In genomic region chr17:76700290-76700626, GRCh38 we compare ENCODE assay signal across 11 cellular contexts. TPM values are rescaled to one million over a fixed set of nuclear protein-coding genes. Genes with fewer than 3 reads are reported as not detected.
DNase-seq lines count a peak whose midpoint lies in the region; ATAC-seq and TF ChIP-seq lines count a peak whose summit lies in the region.
"Had no signal": no experiment of that assay in that cellular context is flagged by ENCODE, and none has a peak within 500 bp of the region (broad histone marks: within the 10 kb centered on the region; RNA-seq: fewer than 3 reads in every experiment).

No MANE protein-coding gene starts in this region.

- H3K4me1 ChIP-seq in fibroblast of lung (ENCODE audit: control insufficient read depth, extremely low read depth, insufficient read depth, low read length) = peaks cover 29% of the 10 kb centered on the region
- peaks cover 43% of the 10 kb centered on the region for H3K4me1 ChIP-seq in neural progenitor cell
- peaks cover 5% of the 10 kb centered on the region for H3K4me1 ChIP-seq in CD4-positive, alpha-beta memory T cell (ENCODE audit: insufficient read depth, low read length)

- peaks cover 22% of the 10 kb centered on the region for H3K4me1 Mint-ChIP-seq in stimulated activated naive CD8-positive, alpha-beta T cell treated with anti-CD3 and anti-CD28 coated beads, Interleukin-15, amount 100 ng/mL, for 72 hours
- H3K4me1 Mint-ChIP-seq in neural progenitor cell = peaks cover 74% of the 10 kb centered on the region
- H3K4me1 Mint-ChIP-seq in CD4-positive, alpha-beta memory T cell = peaks cover 0 to 34% (median 2%) of the 10 kb centered on the region in 4 donors

- H2AFZ ChIP-seq in fibroblast of lung (ENCODE audit: low read length) = no peak overlapping the region
- no peak overlapping the region for H2AFZ ChIP-seq in neural progenitor cell (replicated peaks)

- H3K27ac ChIP-seq in fibroblast of lung (ENCODE audit: insufficient read depth, low read length) = peak overlapping the region; percentile 83
- H3K27ac ChIP-seq in neural progenitor cell = no peak overlapping the region
- H3K27ac ChIP-seq in CD4-positive, alpha-beta memory T cell (ENCODE audit: low read depth, low read length) = no peak overlapping the region
- H3K27ac ChIP-seq: KMS-11 had no signal

- no peaks in the 10 kb centered on the region for H3K9me3 Mint-ChIP-seq in stimulated activated naive CD8-positive, alpha-beta T cell treated with anti-CD3 and anti-CD28 coated beads, Interleukin-15, amount 100 ng/mL, for 72 hours
- H3K9me3 Mint-ChIP-seq in neural progenitor cell = no peaks in the 10 kb centered on the region
- peaks cover 0 to 2% (median 0%) of the 10 kb centered on the region in 8 donors for H3K9me3 Mint-ChIP-seq in CD4-positive, alpha-beta memory T cell
- H3K9me3 Mint-ChIP-seq: dendritic cell treated with granulocyte-macrophage colony-stimulating factor and Interleukin-4, amounts not matched to agents 40 ng/mL and 50 ng/mL, for 4 days had no signal

- H3K36me3 ChIP-seq in fibroblast of lung (ENCODE audit: control insufficient read depth, insufficient read depth, low read length) (no peaks in the 10 kb centered on the region), neural progenitor cell (no peaks in the 10 kb centered on the region)
- H3K36me3 ChIP-seq in CD4-positive, alpha-beta memory T cell (ENCODE audit: insufficient read depth, low read length) = no peaks in the 10 kb centered on the region

- POLR2A ChIA-PET in CD4-positive, alpha-beta memory T cell (lab: Charles Lee; ENCODE audit: partially characterized antibody) = no interaction called here

- H3F3A ChIP-seq in neural progenitor cell (ENCODE audit: low read depth) = peaks cover 28% of the 10 kb centered on the region

- peaks cover 2% of the 10 kb centered on the region for H3K36me3 Mint-ChIP-seq in neural progenitor cell
- H3K36me3 Mint-ChIP-seq in CD4-positive, alpha-beta memory T cell = no peaks in the 10 kb centered on the region

- intact Hi-C loops in CD4-positive, alpha-beta memory T cell (cut with micrococcal nuclease) = no loop called here

- H3K79me2 ChIP-seq in fibroblast of lung (ENCODE audit: control insufficient read depth, insufficient read depth, low read length) (peaks cover 82% of the 10 kb centered on the region), neural progenitor cell (ENCODE audit: low read depth) (peaks cover 20% of the 10 kb centered on the region)

- ATAC-seq in stimulated activated naive CD8-positive, alpha-beta T cell treated with anti-CD3 and anti-CD28 coated beads, Interleukin-15, amount 100 ng/mL, for 72 hours = peak; percentile 12
- no peak for ATAC-seq in stimulated activated naive CD8-positive, alpha-beta T cell treated with anti-CD3 and anti-CD28 coated beads, Interleukin-15, Interleukin-2, amounts not matched to agents 100 U/mL and 50 U/mL, for 24 hours
- no peak for ATAC-seq in GM21390 (IDR thresholded peaks at IDR 0.05; ENCODE audit: unreplicated experiment)
- ATAC-seq: HCT116 had no signal

- TF ChIP-seq CTCF in fibroblast of lung (conservative IDR thresholded peaks at IDR 0.05 in 1 of 2, IDR thresholded peaks at IDR 0.05 in 1 of 2; ENCODE audit: low read depth in 1 of 2, low read length in 2 of 2) (no peak), neural progenitor cell (IDR thresholded peaks at IDR 0.05) (no peak)

- no peak for DNase-seq in stimulated activated naive CD8-positive, alpha-beta T cell treated with anti-CD3 and anti-CD28 coated beads, Interleukin-15, amount 100 ng/mL, for 72 hours
- no peak for DNase-seq in stimulated activated naive CD8-positive, alpha-beta T cell treated with anti-CD3 and anti-CD28 coated beads, Interleukin-15, Interleukin-2, amounts not matched to agents 100 U/mL and 50 U/mL, for 24 hours
- DNase-seq in fibroblast of lung (ENCODE audit: low read depth in 2 of 2) = no peak
- DNase-seq in neural progenitor cell (ENCODE audit: low spot score) = no peak
- no peak for DNase-seq in CD4-positive, alpha-beta memory T cell
- no peak for DNase-seq in Ammon's horn (ENCODE audit: low spot score)
- no peak for DNase-seq in ureter (ENCODE audit: low spot score)

- peak overlapping the region in 2 of 4 experiments; percentile 40 to 41 for H3K4me3 ChIP-seq in fibroblast of lung (replicated peaks in 1 of 4; ENCODE audit: control extremely low read depth in 1 of 4, insufficient read depth in 1 of 4, low read depth in 3 of 4, low read length in 4 of 4)
- H3K4me3 ChIP-seq in neural progenitor cell = no peak overlapping the region
- H3K4me3 ChIP-seq in CD4-positive, alpha-beta memory T cell (ENCODE audit: low read length in 2 of 2) = no peak overlapping the region

- no peaks in the 10 kb centered on the region for H4K20me1 ChIP-seq in fibroblast of lung (ENCODE audit: control insufficient read depth, extremely low read depth, insufficient read depth, low read length)
- peaks cover 18% of the 10 kb centered on the region for H4K20me1 ChIP-seq in neural progenitor cell (ENCODE audit: low read depth)

- no peaks in the 10 kb centered on the region for H3K27me3 ChIP-seq in fibroblast of lung (ENCODE audit: control insufficient read depth, insufficient read depth, low read length)
- H3K27me3 ChIP-seq in neural progenitor cell = no peaks in the 10 kb centered on the region
- no peaks in the 10 kb centered on the region for H3K27me3 ChIP-seq in CD4-positive, alpha-beta memory T cell (ENCODE audit: insufficient read depth, low read length)

- CTCF ChIA-PET in CD4-positive, alpha-beta memory T cell (lab: Charles Lee; ENCODE audit: partially characterized antibody) = interaction anchor here (2.2 kb wide), 1 partner anchor 13 kb away, joined by 7 read pairs; no protein-coding TSS in a partner anchor

- H3K4me2 ChIP-seq in fibroblast of lung (ENCODE audit: extremely low read depth, insufficient read depth, low read length) = peak overlapping the region; percentile 94
- H3K4me2 ChIP-seq in neural progenitor cell = peak overlapping the region; percentile 62
- H3K4me2 ChIP-seq: KMS-11 had no signal

- H3K9ac ChIP-seq in fibroblast of lung (ENCODE audit: insufficient read depth, low read length) = peak overlapping the region; percentile 36
- H3K9ac ChIP-seq in neural progenitor cell = no peak overlapping the region
- H3K9ac ChIP-seq: KMS-11 had no signal

- H3K9me3 ChIP-seq in fibroblast of lung (ENCODE audit: control insufficient read depth, insufficient read depth, low read depth, low read length) = no peaks in the 10 kb centered on the region
- no peaks in the 10 kb centered on the region for H3K9me3 ChIP-seq in neural progenitor cell (ENCODE audit: low read depth)
- H3K9me3 ChIP-seq in CD4-positive, alpha-beta memory T cell (ENCODE audit: control insufficient read depth in 1 of 2, low read length in 2 of 2) = no peaks in the 10 kb centered on the region

- no peak overlapping the region for H3K27ac Mint-ChIP-seq in stimulated activated naive CD8-positive, alpha-beta T cell treated with anti-CD3 and anti-CD28 coated beads, Interleukin-15, amount 100 ng/mL, for 72 hours
- peak overlapping the region; percentile 88 for H3K27ac Mint-ChIP-seq in neural progenitor cell
- H3K27ac Mint-ChIP-seq in CD4-positive, alpha-beta memory T cell = peak overlapping the region in 1 of 7 donors; percentile 70
- H3K27ac Mint-ChIP-seq: dendritic cell treated with granulocyte-macrophage colony-stimulating factor and Interleukin-4, amounts not matched to agents 40 ng/mL and 50 ng/mL, for 4 days had no signal

- no peak overlapping the region for H3K4me3 Mint-ChIP-seq in stimulated activated naive CD8-positive, alpha-beta T cell treated with anti-CD3 and anti-CD28 coated beads, Interleukin-15, amount 100 ng/mL, for 72 hours
- H3K4me3 Mint-ChIP-seq in neural progenitor cell = peak overlapping the region; percentile 71
- peak overlapping the region in 1 of 8 donors; percentile 0 for H3K4me3 Mint-ChIP-seq in CD4-positive, alpha-beta memory T cell
- H3K4me3 Mint-ChIP-seq: dendritic cell treated with granulocyte-macrophage colony-stimulating factor and Interleukin-4, amounts not matched to agents 40 ng/mL and 50 ng/mL, for 4 days had no signal

- no peaks in the 10 kb centered on the region for H3K27me3 Mint-ChIP-seq in stimulated activated naive CD8-positive, alpha-beta T cell treated with anti-CD3 and anti-CD28 coated beads, Interleukin-15, amount 100 ng/mL, for 72 hours
- peaks cover 7% of the 10 kb centered on the region for H3K27me3 Mint-ChIP-seq in neural progenitor cell (ENCODE audit: insufficient read depth, low read depth)
- H3K27me3 Mint-ChIP-seq in CD4-positive, alpha-beta memory T cell = no peaks in the 10 kb centered on the region

RNA-seq across cellular contexts. Expression of gene MXRA7, which starts 10.5 kb away (rescaled TPM):
- total RNA-seq in fibroblast of lung = 127 and 142 TPM in 2 replicates
- 215 and 307 TPM in 2 replicates for polyA plus RNA-seq in fibroblast of lung
- 189 and 250 TPM in 2 replicates for polyA plus RNA-seq in fibroblast of lung (2012)
- 200 and 284 TPM in 2 replicates for polyA minus RNA-seq in fibroblast of lung (ENCODE audit: low replicate concordance)
- 54.6 and 55.4 TPM in 2 replicates for total RNA-seq in neural progenitor cell (ENCODE audit: low replicate concordance)
- 1 to 10 TPM; 6.3 to 9.2 TPM for total RNA-seq in CD4-positive, alpha-beta memory T cell
- polyA plus RNA-seq in CD4-positive, alpha-beta memory T cell = 10 to 100 TPM in 1 of 2 donors, 1 to 10 TPM in 1; 5.3 to 15.0 TPM
- total RNA-seq in ureter = 129 TPM

RNA-seq across cellular contexts. Expression of gene JMJD6, which starts 26.1 kb away (rescaled TPM):
- total RNA-seq in fibroblast of lung = 13.6 and 16.2 TPM in 2 replicates
- 16.5 and 17.7 TPM in 2 replicates for polyA plus RNA-seq in fibroblast of lung
- polyA plus RNA-seq in fibroblast of lung (2012) = 36.7 and 39.6 TPM in 2 replicates
- polyA minus RNA-seq in fibroblast of lung (ENCODE audit: low replicate concordance) = 32.0 and 51.9 TPM in 2 replicates
- total RNA-seq in neural progenitor cell (ENCODE audit: low replicate concordance) = 8.7 and 11.6 TPM in 2 replicates
- 10 to 100 TPM; 59.4 to 62.1 TPM for total RNA-seq in CD4-positive, alpha-beta memory T cell
- polyA plus RNA-seq in CD4-positive, alpha-beta memory T cell = 10 to 100 TPM; 22.1 to 40.7 TPM
- total RNA-seq in ureter = 28.2 TPM

RNA-seq across cellular contexts. Expression of gene METTL23, which starts 26.4 kb away (rescaled TPM):
- total RNA-seq in fibroblast of lung (21.1 and 26.4 TPM in 2 replicates), neural progenitor cell (ENCODE audit: low replicate concordance) (38.1 and 40.4 TPM in 2 replicates), ureter (28.5 TPM)
- polyA plus RNA-seq in fibroblast of lung = 34.5 and 35.1 TPM in 2 replicates
- 28.1 and 31.8 TPM in 2 replicates for polyA plus RNA-seq in fibroblast of lung (2012)
- 9.5 and 15.8 TPM in 2 replicates for polyA minus RNA-seq in fibroblast of lung (ENCODE audit: low replicate concordance)
- total RNA-seq in CD4-positive, alpha-beta memory T cell = 10 to 100 TPM; 75.5 to 81.4 TPM
- 100 to 1,000 TPM; 134 to 156 TPM for polyA plus RNA-seq in CD4-positive, alpha-beta memory T cell

RNA-seq across cellular contexts. Expression of gene SRSF2, which starts 36.9 kb away (rescaled TPM):
- total RNA-seq in fibroblast of lung (59.6 and 77.5 TPM in 2 replicates), neural progenitor cell (ENCODE audit: low replicate concordance) (329 and 333 TPM in 2 replicates), ureter (231 TPM)
- polyA plus RNA-seq in fibroblast of lung = 203 and 238 TPM in 2 replicates
- polyA plus RNA-seq in fibroblast of lung (2012) = 156 and 211 TPM in 2 replicates
- polyA minus RNA-seq in fibroblast of lung (ENCODE audit: low replicate concordance) = 72.2 and 86.0 TPM in 2 replicates
- 100 to 1,000 TPM; 327 to 330 TPM for total RNA-seq in CD4-positive, alpha-beta memory T cell
- 100 to 1,000 TPM in 1 of 2 donors, 10 to 100 TPM in 1; 67.6 to 111 TPM for polyA plus RNA-seq in CD4-positive, alpha-beta memory T cell

RNA-seq across cellular contexts. Expression of gene MFSD11, which starts 37.7 kb away (rescaled TPM):
- total RNA-seq in fibroblast of lung = 15.7 and 31.4 TPM in 2 replicates
- polyA plus RNA-seq in fibroblast of lung = 20.1 and 22.4 TPM in 2 replicates
- 14.7 and 15.3 TPM in 2 replicates for polyA plus RNA-seq in fibroblast of lung (2012)
- 15.4 and 23.3 TPM in 2 replicates for polyA minus RNA-seq in fibroblast of lung (ENCODE audit: low replicate concordance)
- 22.5 and 25.7 TPM in 2 replicates for total RNA-seq in neural progenitor cell (ENCODE audit: low replicate concordance)
- total RNA-seq in CD4-positive, alpha-beta memory T cell = 10 to 100 TPM; 32.7 to 37.8 TPM
- polyA plus RNA-seq in CD4-positive, alpha-beta memory T cell = 10 to 100 TPM; 23.1 to 34.7 TPM
- 27.0 TPM for total RNA-seq in ureter
